15 cellular contexts compared by ENCODE assay signal in genomic region chr3:169458323-169458722, GRCh38.
DNase-seq lines count a peak whose midpoint lies in the region; ATAC-seq and TF ChIP-seq lines count a peak whose summit lies in the region.
"Had no signal": no experiment of that assay in that cellular context is flagged by ENCODE, and none has a peak within 500 bp of the region (broad histone marks: within the 10 kb centered on the region; RNA-seq: fewer than 3 reads in every experiment).

No MANE protein-coding gene starts in this region.

- H3K4me3 ChIP-seq in right atrium auricular region: no peak overlapping the region
- H3K4me3 ChIP-seq: SK-N-MC had no signal

- H3K27ac ChIP-seq in epithelial cell of prostate (peak overlapping the region; percentile 67), right atrium auricular region (peak overlapping the region in 1 of 2 donors; percentile 43)
- H3K27ac ChIP-seq: 22Rv1, SK-N-MC had no signal

- DNase-seq in NCI-H1417 (lab: John Stamatoyannopoulos, UW) (peak in 2 of 3 experiments; percentile 75 to 77), NCI-H1417 treated with DMSO at 0.1 percent for 48 hours (lab: John Stamatoyannopoulos, UW) (no peak), NCI-H1105 (lab: John Stamatoyannopoulos, UW) (peak; percentile 20), epithelial cell of prostate (ENCODE audit: low read depth, low spot score) (no peak), right atrium auricular region (ENCODE audit: low spot score) (peak; percentile 77), NCI-H2081 treated with DMSO at 0.1 percent for 48 hours (lab: John Stamatoyannopoulos, UW) (no peak)
- DNase-seq in activated CD4-positive, alpha-beta T cell treated with anti-CD3 and anti-CD28 coated beads, Interleukin-2, amount 50 U/mL, for 4 hours: no peak
- DNase-seq: Calu3; CD4-positive, alpha-beta memory T cell; DMS53; NCI-H1092; PC-3 had no signal

- peaks cover 0 to 9% of the 10 kb centered on the region in 2 donors for H3K4me1 ChIP-seq in right atrium auricular region

- no peak for ATAC-seq in GM21737 (IDR thresholded peaks at IDR 0.05; ENCODE audit: unreplicated experiment)
- ATAC-seq: PC-3 had no signal

- no peaks in the 10 kb centered on the region for H3K9me3 ChIP-seq in right atrium auricular region

- H3K36me3 ChIP-seq in right atrium auricular region: no peaks in the 10 kb centered on the region

- no peaks in the 10 kb centered on the region for H3K27me3 ChIP-seq in right atrium auricular region

- no peak for TF ChIP-seq CTCF in right atrium auricular region (IDR thresholded peaks at IDR 0.05)

Comparison
In these comparisons a context has a peak if more than half of its experiments do, and no peak if none do; other contexts are left out.
1. DNase-seq: peak in NCI-H1417 (2 of 3), NCI-H1105 (single experiment) and right atrium auricular region (single experiment); none in NCI-H1417 treated with DMSO at 0.1 percent for 48 hours (single experiment), epithelial cell of prostate (single experiment), activated CD4-positive, alpha-beta T cell treated with anti-CD3 and anti-CD28 coated beads, Interleukin-2, amount 50 U/mL, for 4 hours (0 of 2) and NCI-H2081 treated with DMSO at 0.1 percent for 48 hours (single experiment).